In genomic region chr11:120073196-120073595, GRCh38 we compare ENCODE assay signal across 28 cellular contexts.
DNase-seq lines count a peak whose midpoint lies in the region; ATAC-seq and TF ChIP-seq lines count a peak whose summit lies in the region.
"Had no signal": no experiment of that assay in that cellular context is flagged by ENCODE, and none has a peak within 500 bp of the region (broad histone marks: within the 10 kb centered on the region; RNA-seq: fewer than 3 reads in every experiment).

No MANE protein-coding gene starts in this region.

- no peak overlapping the region for H3K27ac Mint-ChIP-seq in osteocyte (ENCODE audit: unreplicated experiment)
- H3K27ac Mint-ChIP-seq: activated T-helper 2 cell treated with anti-CD3 and anti-CD28 coated beads, Interferon-gamma antibody, Interleukin-2, Interleukin-4, amounts not matched to agents 10 μg/mL and 5 μg/mL and 100 μg/mL, durations not matched to agents 14 hours and 24 hours and 36 hours; natural killer cell treated with Interleukin-12 subunit alpha and Interleukin-12 subunit beta and Interleukin-15 and Interleukin-18, amount 100 ng/mL, for 72 hours; stimulated activated effector memory CD8-positive, alpha-beta T cell treated with anti-CD3 and anti-CD28 coated beads, Interleukin-12 subunit alpha, Interleukin-12 subunit beta, amount 100 ng/mL, for 72 hours had no signal

- 18 to 26% (median 19%) methylated on average over 16 of the region's 16 CpGs for WGBS in psoas muscle, 3 donors

- H3K36me3 ChIP-seq in psoas muscle (ENCODE audit: insufficient read depth in 1 of 2, low read depth in 1 of 2), result no peaks in the 10 kb centered on the region
- H3K36me3 ChIP-seq: BLaER1, colonic mucosa, SJSA1, upper lobe of left lung had no signal

- H3K27ac ChIP-seq in caudate nucleus (ENCODE audit: low read depth, low read length), result peak overlapping the region; percentile 36
- H3K27ac ChIP-seq in psoas muscle, result no peak overlapping the region
- H3K27ac ChIP-seq: BLaER1, colonic mucosa, epithelial cell of prostate, SJSA1, upper lobe of left lung, VCaP had no signal

- H3K4me1 ChIP-seq in psoas muscle, result no peaks in the 10 kb centered on the region
- H3K4me1 ChIP-seq: colonic mucosa, SJSA1, upper lobe of left lung had no signal

- no peak overlapping the region for H3K4me3 Mint-ChIP-seq in osteocyte (ENCODE audit: unreplicated experiment)
- H3K4me3 Mint-ChIP-seq: natural killer cell treated with Interleukin-12 subunit alpha and Interleukin-12 subunit beta and Interleukin-15 and Interleukin-18, amount 100 ng/mL, for 72 hours; stimulated activated effector memory CD8-positive, alpha-beta T cell treated with anti-CD3 and anti-CD28 coated beads, Interleukin-12 subunit alpha, Interleukin-12 subunit beta, amount 100 ng/mL, for 72 hours had no signal

- no peaks in the 10 kb centered on the region for H3K9me3 ChIP-seq in psoas muscle
- H3K9me3 ChIP-seq: BLaER1, colonic mucosa, SJSA1, upper lobe of left lung had no signal

- ATAC-seq in psoas muscle, result peak; percentile 91 to 99 (median 98)
- ATAC-seq: left cardiac atrium; natural killer cell treated with Interleukin-12 subunit alpha and Interleukin-12 subunit beta and Interleukin-15 and Interleukin-18, amount 100 ng/mL, for 72 hours; stimulated activated effector memory CD8-positive, alpha-beta T cell treated with anti-CD3 and anti-CD28 coated beads, Interleukin-12 subunit alpha, Interleukin-12 subunit beta, amount 100 ng/mL, for 72 hours had no signal

- DNase-seq in DMS 273 treated with DMSO at 0.1 percent for 48 hours (lab: John Stamatoyannopoulos, UW) (peak; percentile 47), NCI-H524 treated with DMSO at 0.1 percent for 48 hours (lab: John Stamatoyannopoulos, UW) (peak; percentile 89), caudate nucleus (lab: John Stamatoyannopoulos, UW) (peak in 5 of 61 donors; percentile 16 to 40 (median 28)), psoas muscle (peak; percentile 37 to 74), OCI-M2 (lab: John Stamatoyannopoulos, UW; ENCODE audit: unreplicated experiment) (no peak), NCI-H187 (lab: John Stamatoyannopoulos, UW) (no peak), osteocyte (ENCODE audit: extremely low spot score, unreplicated experiment) (no peak), OCI-M1 (lab: John Stamatoyannopoulos, UW) (no peak)
- DNase-seq: activated CD4-positive, alpha-beta T cell treated with anti-CD3 and anti-CD28 coated beads for 4 hours; activated naive CD4-positive, alpha-beta T cell treated with anti-CD3 and anti-CD28 coated beads, Interleukin-2, amount 50 U/mL, for 16 hours; amniotic stem cell; colonic mucosa; effector memory CD4-positive, alpha-beta T cell; left cardiac atrium; NCI-H1105; NCI-H2029 treated with DMSO at 0.1 percent for 48 hours; NCI-H446; occipital lobe; T1000; upper lobe of left lung had no signal

- no peaks in the 10 kb centered on the region for H3K4me1 Mint-ChIP-seq in osteocyte (ENCODE audit: unreplicated experiment)

- peaks cover 25% of the 10 kb centered on the region for H3K27me3 Mint-ChIP-seq in osteocyte (ENCODE audit: unreplicated experiment)

- intact Hi-C loops in psoas muscle (cut with DNase I), result no loop called here

- TF ChIP-seq CTCF in psoas muscle (IDR thresholded peaks at IDR 0.05) (no peak), osteocyte (IDR thresholded peaks at IDR 0.05) (no peak)

- H3K9me3 Mint-ChIP-seq in osteocyte (ENCODE audit: unreplicated experiment), result no peaks in the 10 kb centered on the region
- H3K9me3 Mint-ChIP-seq: activated T-helper 2 cell treated with anti-CD3 and anti-CD28 coated beads, Interferon-gamma antibody, Interleukin-2, Interleukin-4, amounts not matched to agents 10 μg/mL and 5 μg/mL and 100 μg/mL, durations not matched to agents 14 hours and 24 hours and 36 hours; natural killer cell treated with Interleukin-12 subunit alpha and Interleukin-12 subunit beta and Interleukin-15 and Interleukin-18, amount 100 ng/mL, for 72 hours; stimulated activated effector memory CD8-positive, alpha-beta T cell treated with anti-CD3 and anti-CD28 coated beads, Interleukin-12 subunit alpha, Interleukin-12 subunit beta, amount 100 ng/mL, for 72 hours had no signal

- H3K4me3 ChIP-seq in psoas muscle, result no peak overlapping the region
- H3K4me3 ChIP-seq: BLaER1, colonic mucosa, lung, SJSA1, upper lobe of left lung had no signal

- H3K36me3 Mint-ChIP-seq in osteocyte (ENCODE audit: unreplicated experiment), result no peaks in the 10 kb centered on the region
- H3K36me3 Mint-ChIP-seq: natural killer cell treated with Interleukin-12 subunit alpha and Interleukin-12 subunit beta and Interleukin-15 and Interleukin-18, amount 100 ng/mL, for 72 hours; stimulated activated effector memory CD8-positive, alpha-beta T cell treated with anti-CD3 and anti-CD28 coated beads, Interleukin-12 subunit alpha, Interleukin-12 subunit beta, amount 100 ng/mL, for 72 hours had no signal

- peaks cover 0 to 4% (median 0%) of the 10 kb centered on the region in 3 donors for H3K27me3 ChIP-seq in psoas muscle (ENCODE audit: insufficient read depth in 3 of 3, low read length in 2 of 3)
- H3K27me3 ChIP-seq: BLaER1, colonic mucosa, SJSA1, upper lobe of left lung had no signal

Comparison
In these comparisons a context has a peak if more than half of its experiments do, and no peak if none do; other contexts are left out.
1. DNase-seq: peak in DMS 273 treated with DMSO at 0.1 percent for 48 hours (single experiment), NCI-H524 treated with DMSO at 0.1 percent for 48 hours (single experiment) and psoas muscle (2 of 2); none in OCI-M2 (single experiment), NCI-H187 (0 of 2), osteocyte (single experiment) and OCI-M1 (single experiment).